12 cellular contexts compared by ENCODE assay signal in the genomic region with DNA sequence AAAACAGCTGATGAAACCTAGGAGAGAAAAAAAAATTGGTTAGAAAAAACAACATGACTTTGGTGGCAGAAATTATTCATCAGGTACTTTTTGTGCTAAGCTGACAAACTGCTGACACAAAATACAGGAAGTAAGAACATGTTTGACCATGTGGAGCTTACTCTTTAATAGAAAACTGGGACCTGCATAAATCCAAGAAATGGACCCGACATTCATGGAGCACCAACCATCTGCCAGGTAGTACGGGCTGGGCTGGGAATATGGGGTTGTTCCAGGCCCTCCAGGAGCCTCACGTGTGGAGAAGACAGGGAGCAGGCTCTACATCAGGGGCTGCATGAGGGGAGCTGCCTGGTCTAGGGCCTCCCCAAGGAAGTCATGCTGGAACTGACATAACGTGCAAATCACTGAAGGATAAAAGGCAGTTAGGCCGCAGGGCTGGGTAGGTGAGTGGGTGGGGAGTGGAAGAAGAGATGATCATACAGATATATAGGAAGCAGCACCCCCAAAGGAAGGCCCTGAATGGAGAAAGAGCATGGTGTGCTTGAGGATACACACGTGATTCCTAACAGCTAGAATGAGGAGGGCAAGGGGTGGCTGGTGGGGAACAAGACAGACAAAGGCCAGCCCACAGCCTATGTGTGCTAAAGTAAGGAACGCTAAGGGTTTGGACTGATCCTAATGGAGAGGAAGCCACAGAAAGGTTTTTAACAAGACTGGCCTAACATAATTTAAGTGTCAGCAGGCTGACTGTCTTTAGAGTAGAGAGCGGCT. TPM values are rescaled to one million over a fixed set of nuclear protein-coding genes. Genes with fewer than 3 reads are reported as not detected.
DNase-seq lines count a peak whose midpoint lies in the region; ATAC-seq, FAIRE-seq and TF ChIP-seq lines count a peak whose summit lies in the region.
"Had no signal": no experiment of that assay in that cellular context is flagged by ENCODE, and none has a peak within 500 bp of the region (broad histone marks: within the 10 kb centered on the region; RNA-seq: fewer than 3 reads in every experiment).

No MANE protein-coding gene starts in this region.

- H3K4me1 Mint-ChIP-seq in chondrocyte (ENCODE audit: low read depth): peaks cover 7% of the 10 kb centered on the region

- H3K27me3 ChIP-seq in Karpas-422 (ENCODE audit: low read length) (no peaks in the 10 kb centered on the region), thyroid gland (no peaks in the 10 kb centered on the region)
- H3K27me3 ChIP-seq: heart left ventricle had no signal

- H3K9me2 ChIP-seq in Karpas-422 (replicated peaks; ENCODE audit: insufficient read depth, low read length): no peaks in the 10 kb centered on the region
- H3K9me2 ChIP-seq: SK-N-SH had no signal

- no peaks in the 10 kb centered on the region for H3K27me3 Mint-ChIP-seq in chondrocyte (ENCODE audit: low read depth)

- H3K27ac Mint-ChIP-seq in chondrocyte (ENCODE audit: unreplicated experiment): no peak overlapping the region

- no peaks in the 10 kb centered on the region for H4K20me1 ChIP-seq in Karpas-422 (ENCODE audit: insufficient read depth, low read depth, low read length)

- peak; percentile 58 for ATAC-seq in HG02870 (IDR thresholded peaks at IDR 0.05; ENCODE audit: unreplicated experiment)

- H3K9me3 ChIP-seq in Karpas-422 (ENCODE audit: low read length) (no peaks in the 10 kb centered on the region), thyroid gland (no peaks in the 10 kb centered on the region)
- H3K9me3 ChIP-seq: heart left ventricle, SK-N-SH had no signal

- H3K9ac ChIP-seq in Karpas-422 (ENCODE audit: low read length): no peak overlapping the region
- H3K9ac ChIP-seq: SK-N-SH had no signal

- no peak overlapping the region for H2AFZ ChIP-seq in Karpas-422 (ENCODE audit: low read length)

- peaks cover 17% of the 10 kb centered on the region for H3K36me3 Mint-ChIP-seq in chondrocyte (ENCODE audit: low read depth)

- no peak overlapping the region for H3K27ac ChIP-seq in Karpas-422 (ENCODE audit: low read length)
- no peak overlapping the region for H3K27ac ChIP-seq in thyroid gland

- TF ChIP-seq POLR2A in H54 (IDR thresholded peaks at IDR 0.05; ENCODE audit: low read depth, low read length) (no peak), thyroid gland (IDR thresholded peaks at IDR 0.05) (no peak)

- H3K79me2 ChIP-seq in Karpas-422 (ENCODE audit: low read length): no peaks in the 10 kb centered on the region

- intact Hi-C loops in thyroid gland (cut with DNase I): no loop called here

- TF ChIP-seq CTCF in chondrocyte (IDR thresholded peaks at IDR 0.05) (no peak), thyroid gland (IDR thresholded peaks at IDR 0.05) (no peak)

- H3K4me3 ChIP-seq in Karpas-422 (ENCODE audit: low read length) (no peak overlapping the region), thyroid gland (replicated peaks in 1 of 3) (no peak overlapping the region)
- H3K4me3 ChIP-seq: heart left ventricle had no signal

- H3K9me3 Mint-ChIP-seq in chondrocyte (ENCODE audit: low read depth): no peaks in the 10 kb centered on the region

- H3K4me1 ChIP-seq in Karpas-422 (ENCODE audit: low read length) (peaks cover 8% of the 10 kb centered on the region), thyroid gland (no peaks in the 10 kb centered on the region)

- DNase-seq in stimulated activated naive CD4-positive, alpha-beta T cell treated with Interleukin-2 at 50 U/mL for 16 hours (lab: John Stamatoyannopoulos, UW): peak; percentile 17
- no peak for DNase-seq in stimulated activated naive CD4-positive, alpha-beta T cell (lab: John Stamatoyannopoulos, UW)
- peak; percentile 37 to 45 for DNase-seq in activated CD4-positive, alpha-beta T cell treated with anti-CD3 and anti-CD28 coated beads, Interleukin-2, amount 50 U/mL, for 48 hours
- DNase-seq in Karpas-422 (no peak), chondrocyte (ENCODE audit: low spot score) (no peak), H54 (ENCODE audit: insufficient read length, low spot score) (no peak), thyroid gland (no peak)
- DNase-seq: heart left ventricle, NCI-H187 treated with DMSO at 0.1 percent for 48 hours, SK-N-SH had no signal

- no peak for FAIRE-seq in H54 (lab: Jason Lieb, UNC)
- FAIRE-seq: astrocyte had no signal

- H3K4me2 ChIP-seq in Karpas-422 (ENCODE audit: low read depth, low read length, poor library complexity, severe bottlenecking): no peak overlapping the region
- H3K4me2 ChIP-seq: SK-N-SH had no signal

- WGBS in thyroid gland, 2 donors: 92 to 94% methylated on average over 8 of the region's 8 CpGs

- H3K4me3 Mint-ChIP-seq in chondrocyte (ENCODE audit: unreplicated experiment): no peak overlapping the region

- H3K36me3 ChIP-seq in Karpas-422 (ENCODE audit: insufficient read depth, low read length) (no peaks in the 10 kb centered on the region), thyroid gland (peaks cover 0 to 12% of the 10 kb centered on the region in 2 donors)

RNA-seq across cellular contexts. Expression of a gene that starts 26.1 kb away (rescaled TPM):
- 1.2 and 2.3 TPM in 2 replicates for total RNA-seq in Karpas-422 (2014; rRNA removed; shearing (Covaris generic); ENCODE audit: low replicate concordance)
- total RNA-seq in chondrocyte (15.1 to 20.4 TPM (median 19.6 TPM) in 3 replicates), thyroid gland (10 to 100 TPM; 17.5 to 51.9 (median 23.1) TPM)

Comparison
In these comparisons a context has a peak if more than half of its experiments do, and no peak if none do; other contexts are left out.
1. DNase-seq: peak in stimulated activated naive CD4-positive, alpha-beta T cell treated with Interleukin-2 at 50 U/mL for 16 hours (single experiment) and activated CD4-positive, alpha-beta T cell treated with anti-CD3 and anti-CD28 coated beads, Interleukin-2, amount 50 U/mL, for 48 hours (2 of 2); none in stimulated activated naive CD4-positive, alpha-beta T cell (0 of 6), Karpas-422 (single experiment), chondrocyte (single experiment), H54 (single experiment) and thyroid gland (0 of 2).